In the genomic region with DNA sequence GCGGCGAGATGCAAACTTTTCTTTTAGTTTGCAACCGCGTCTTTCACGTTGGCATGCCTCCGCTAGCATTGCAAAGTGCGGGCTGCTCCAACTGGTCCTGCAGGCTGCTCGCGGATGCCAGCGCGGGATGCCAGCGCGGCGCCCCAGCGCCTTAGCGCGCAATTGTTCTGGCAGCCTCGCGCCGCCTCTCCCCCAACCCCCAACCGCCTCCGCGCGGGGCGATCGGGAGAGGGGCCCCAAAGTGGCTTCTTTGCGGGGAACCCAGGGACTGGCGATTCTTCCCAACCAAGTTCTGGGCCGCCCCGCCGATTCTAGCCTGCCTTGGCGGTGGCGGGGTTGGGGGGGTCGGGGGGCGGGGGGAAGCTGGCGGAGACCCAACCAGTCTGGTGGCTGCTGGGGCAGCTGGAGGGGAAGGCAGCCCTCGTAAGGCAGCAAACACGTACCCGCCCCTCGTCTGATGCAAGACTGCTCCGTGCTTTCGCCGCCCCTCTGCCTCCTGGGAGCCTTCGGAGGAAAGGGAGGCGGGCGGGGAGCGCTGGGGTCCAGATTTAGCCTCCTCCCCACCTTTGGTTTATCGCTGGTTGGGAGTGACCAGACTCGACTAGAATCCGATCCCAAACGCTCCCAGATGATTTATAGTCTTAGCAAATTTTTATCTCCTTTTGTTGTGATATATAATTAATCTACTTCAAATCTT, we compare ENCODE assay signal across 1 cellular context.
TF ChIP-seq lines count a peak whose summit lies in the region.

No MANE protein-coding gene starts in this region.

TF ChIP-seq in K562, 482 proteins besides CTCF, POLR2A, EP300 and RAD21 (continued from another document and continues in another):
- TF ChIP-seq, protein P1, sequence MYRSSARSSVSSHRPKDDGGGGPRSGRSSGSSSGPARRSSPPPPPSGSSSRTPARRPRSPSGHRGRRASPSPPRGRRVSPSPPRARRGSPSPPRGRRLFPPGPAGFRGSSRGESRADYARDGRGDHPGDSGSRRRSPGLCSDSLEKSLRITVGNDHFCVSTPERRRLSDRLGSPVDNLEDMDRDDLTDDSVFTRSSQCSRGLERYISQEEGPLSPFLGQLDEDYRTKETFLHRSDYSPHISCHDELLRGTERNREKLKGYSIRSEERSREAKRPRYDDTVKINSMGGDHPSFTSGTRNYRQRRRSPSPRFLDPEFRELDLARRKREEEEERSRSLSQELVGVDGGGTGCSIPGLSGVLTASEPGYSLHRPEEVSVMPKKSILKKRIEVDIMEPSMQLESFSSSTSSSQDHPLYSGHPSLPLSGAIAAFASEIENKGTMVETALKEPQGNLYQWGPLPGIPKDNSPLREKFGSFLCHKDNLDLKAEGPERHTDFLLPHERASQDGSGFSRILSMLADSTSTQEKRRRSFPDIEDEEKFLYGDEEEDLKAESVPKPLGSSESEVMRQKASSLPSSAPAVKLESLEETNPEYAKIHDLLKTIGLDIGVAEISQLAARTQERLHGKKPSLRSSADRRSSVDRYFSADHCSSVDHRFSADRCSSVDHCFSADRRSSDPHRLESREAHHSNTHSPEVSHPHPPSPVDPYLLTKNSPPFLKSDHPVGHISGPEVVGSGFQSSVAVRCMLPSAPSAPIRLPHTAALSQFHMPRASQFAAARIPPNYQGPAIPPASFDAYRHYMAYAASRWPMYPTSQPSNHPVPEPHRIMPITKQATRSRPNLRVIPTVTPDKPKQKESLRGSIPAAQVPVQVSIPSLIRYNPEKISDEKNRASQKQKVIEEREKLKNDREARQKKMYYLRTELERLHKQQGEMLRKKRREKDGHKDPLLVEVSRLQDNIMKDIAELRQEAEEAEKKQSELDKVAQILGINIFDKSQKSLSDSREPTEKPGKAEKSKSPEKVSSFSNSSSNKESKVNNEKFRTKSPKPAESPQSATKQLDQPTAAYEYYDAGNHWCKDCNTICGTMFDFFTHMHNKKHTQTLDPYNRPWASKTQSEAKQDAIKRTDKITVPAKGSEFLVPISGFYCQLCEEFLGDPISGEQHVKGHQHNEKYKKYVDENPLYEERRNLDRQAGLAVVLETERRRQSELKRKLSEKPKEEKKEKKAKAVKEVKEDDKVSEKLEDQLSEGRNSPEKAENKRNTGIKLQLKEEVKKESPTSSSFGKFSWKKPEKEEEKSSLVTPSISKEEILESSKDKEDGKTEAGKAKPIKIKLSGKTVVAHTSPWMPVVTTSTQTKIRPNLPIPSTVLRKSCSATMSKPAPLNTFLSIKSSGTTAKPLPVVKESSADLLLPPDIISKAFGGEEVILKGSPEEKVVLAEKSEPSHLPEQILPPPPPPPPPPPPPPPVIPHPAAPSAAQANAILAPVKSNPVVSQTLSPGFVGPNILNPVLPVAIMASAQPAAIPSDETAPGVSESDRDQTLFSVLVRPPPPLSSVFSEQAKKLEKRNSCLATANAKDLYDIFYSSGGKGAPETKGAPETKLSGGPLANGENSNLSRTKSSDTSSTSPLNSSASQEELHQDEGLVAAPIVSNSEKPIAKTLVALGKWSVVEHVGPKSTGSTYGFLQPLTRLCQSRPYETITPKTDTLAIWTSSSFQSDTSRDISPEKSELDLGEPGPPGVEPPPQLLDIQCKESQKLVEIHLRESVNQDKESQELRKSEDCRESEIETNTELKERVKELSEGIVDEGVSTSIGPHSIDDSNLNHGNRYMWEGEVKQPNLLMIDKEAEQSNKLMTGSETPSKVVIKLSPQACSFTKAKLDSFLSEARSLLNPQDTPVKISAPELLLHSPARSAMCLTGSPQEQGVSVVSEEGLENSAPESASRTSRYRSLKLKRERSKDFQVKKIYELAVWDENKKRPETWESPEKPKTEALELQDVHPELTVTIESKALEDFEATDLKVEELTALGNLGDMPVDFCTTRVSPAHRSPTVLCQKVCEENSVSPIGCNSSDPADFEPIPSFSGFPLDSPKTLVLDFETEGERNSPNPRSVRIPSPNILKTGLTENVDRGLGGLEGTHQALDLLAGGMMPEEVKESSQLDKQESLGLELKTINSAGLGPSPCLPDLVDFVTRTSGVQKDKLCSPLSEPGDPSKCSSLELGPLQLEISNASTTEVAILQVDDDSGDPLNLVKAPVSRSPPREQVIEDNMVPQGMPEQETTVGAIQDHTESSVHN (IDR thresholded peaks at IDR 0.05; ENCODE audit: borderline replicate concordance in 1 of 2, low read depth in 1 of 2), result no peak
- TF ChIP-seq FOXP4 (CRISPR knock-in tag; IDR thresholded peaks at IDR 0.05; ENCODE audit: borderline replicate concordance), result 0 out of 2 replicates have a peak, but pooled peaks have one; percentile 62
- TF ChIP-seq BRD9 (IDR thresholded peaks at IDR 0.05; ENCODE audit: low read depth, partially characterized antibody), result no peak
- TF ChIP-seq, protein P2, sequence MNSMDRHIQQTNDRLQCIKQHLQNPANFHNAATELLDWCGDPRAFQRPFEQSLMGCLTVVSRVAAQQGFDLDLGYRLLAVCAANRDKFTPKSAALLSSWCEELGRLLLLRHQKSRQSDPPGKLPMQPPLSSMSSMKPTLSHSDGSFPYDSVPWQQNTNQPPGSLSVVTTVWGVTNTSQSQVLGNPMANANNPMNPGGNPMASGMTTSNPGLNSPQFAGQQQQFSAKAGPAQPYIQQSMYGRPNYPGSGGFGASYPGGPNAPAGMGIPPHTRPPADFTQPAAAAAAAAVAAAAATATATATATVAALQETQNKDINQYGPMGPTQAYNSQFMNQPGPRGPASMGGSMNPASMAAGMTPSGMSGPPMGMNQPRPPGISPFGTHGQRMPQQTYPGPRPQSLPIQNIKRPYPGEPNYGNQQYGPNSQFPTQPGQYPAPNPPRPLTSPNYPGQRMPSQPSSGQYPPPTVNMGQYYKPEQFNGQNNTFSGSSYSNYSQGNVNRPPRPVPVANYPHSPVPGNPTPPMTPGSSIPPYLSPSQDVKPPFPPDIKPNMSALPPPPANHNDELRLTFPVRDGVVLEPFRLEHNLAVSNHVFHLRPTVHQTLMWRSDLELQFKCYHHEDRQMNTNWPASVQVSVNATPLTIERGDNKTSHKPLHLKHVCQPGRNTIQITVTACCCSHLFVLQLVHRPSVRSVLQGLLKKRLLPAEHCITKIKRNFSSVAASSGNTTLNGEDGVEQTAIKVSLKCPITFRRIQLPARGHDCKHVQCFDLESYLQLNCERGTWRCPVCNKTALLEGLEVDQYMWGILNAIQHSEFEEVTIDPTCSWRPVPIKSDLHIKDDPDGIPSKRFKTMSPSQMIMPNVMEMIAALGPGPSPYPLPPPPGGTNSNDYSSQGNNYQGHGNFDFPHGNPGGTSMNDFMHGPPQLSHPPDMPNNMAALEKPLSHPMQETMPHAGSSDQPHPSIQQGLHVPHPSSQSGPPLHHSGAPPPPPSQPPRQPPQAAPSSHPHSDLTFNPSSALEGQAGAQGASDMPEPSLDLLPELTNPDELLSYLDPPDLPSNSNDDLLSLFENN (IDR thresholded peaks at IDR 0.05; ENCODE audit: low read depth in 2 of 2, low read length in 2 of 2), result peak in 1 of 2 experiments; percentile 6; a peak in 1 of 4 replicates
- TF ChIP-seq, protein P3, sequence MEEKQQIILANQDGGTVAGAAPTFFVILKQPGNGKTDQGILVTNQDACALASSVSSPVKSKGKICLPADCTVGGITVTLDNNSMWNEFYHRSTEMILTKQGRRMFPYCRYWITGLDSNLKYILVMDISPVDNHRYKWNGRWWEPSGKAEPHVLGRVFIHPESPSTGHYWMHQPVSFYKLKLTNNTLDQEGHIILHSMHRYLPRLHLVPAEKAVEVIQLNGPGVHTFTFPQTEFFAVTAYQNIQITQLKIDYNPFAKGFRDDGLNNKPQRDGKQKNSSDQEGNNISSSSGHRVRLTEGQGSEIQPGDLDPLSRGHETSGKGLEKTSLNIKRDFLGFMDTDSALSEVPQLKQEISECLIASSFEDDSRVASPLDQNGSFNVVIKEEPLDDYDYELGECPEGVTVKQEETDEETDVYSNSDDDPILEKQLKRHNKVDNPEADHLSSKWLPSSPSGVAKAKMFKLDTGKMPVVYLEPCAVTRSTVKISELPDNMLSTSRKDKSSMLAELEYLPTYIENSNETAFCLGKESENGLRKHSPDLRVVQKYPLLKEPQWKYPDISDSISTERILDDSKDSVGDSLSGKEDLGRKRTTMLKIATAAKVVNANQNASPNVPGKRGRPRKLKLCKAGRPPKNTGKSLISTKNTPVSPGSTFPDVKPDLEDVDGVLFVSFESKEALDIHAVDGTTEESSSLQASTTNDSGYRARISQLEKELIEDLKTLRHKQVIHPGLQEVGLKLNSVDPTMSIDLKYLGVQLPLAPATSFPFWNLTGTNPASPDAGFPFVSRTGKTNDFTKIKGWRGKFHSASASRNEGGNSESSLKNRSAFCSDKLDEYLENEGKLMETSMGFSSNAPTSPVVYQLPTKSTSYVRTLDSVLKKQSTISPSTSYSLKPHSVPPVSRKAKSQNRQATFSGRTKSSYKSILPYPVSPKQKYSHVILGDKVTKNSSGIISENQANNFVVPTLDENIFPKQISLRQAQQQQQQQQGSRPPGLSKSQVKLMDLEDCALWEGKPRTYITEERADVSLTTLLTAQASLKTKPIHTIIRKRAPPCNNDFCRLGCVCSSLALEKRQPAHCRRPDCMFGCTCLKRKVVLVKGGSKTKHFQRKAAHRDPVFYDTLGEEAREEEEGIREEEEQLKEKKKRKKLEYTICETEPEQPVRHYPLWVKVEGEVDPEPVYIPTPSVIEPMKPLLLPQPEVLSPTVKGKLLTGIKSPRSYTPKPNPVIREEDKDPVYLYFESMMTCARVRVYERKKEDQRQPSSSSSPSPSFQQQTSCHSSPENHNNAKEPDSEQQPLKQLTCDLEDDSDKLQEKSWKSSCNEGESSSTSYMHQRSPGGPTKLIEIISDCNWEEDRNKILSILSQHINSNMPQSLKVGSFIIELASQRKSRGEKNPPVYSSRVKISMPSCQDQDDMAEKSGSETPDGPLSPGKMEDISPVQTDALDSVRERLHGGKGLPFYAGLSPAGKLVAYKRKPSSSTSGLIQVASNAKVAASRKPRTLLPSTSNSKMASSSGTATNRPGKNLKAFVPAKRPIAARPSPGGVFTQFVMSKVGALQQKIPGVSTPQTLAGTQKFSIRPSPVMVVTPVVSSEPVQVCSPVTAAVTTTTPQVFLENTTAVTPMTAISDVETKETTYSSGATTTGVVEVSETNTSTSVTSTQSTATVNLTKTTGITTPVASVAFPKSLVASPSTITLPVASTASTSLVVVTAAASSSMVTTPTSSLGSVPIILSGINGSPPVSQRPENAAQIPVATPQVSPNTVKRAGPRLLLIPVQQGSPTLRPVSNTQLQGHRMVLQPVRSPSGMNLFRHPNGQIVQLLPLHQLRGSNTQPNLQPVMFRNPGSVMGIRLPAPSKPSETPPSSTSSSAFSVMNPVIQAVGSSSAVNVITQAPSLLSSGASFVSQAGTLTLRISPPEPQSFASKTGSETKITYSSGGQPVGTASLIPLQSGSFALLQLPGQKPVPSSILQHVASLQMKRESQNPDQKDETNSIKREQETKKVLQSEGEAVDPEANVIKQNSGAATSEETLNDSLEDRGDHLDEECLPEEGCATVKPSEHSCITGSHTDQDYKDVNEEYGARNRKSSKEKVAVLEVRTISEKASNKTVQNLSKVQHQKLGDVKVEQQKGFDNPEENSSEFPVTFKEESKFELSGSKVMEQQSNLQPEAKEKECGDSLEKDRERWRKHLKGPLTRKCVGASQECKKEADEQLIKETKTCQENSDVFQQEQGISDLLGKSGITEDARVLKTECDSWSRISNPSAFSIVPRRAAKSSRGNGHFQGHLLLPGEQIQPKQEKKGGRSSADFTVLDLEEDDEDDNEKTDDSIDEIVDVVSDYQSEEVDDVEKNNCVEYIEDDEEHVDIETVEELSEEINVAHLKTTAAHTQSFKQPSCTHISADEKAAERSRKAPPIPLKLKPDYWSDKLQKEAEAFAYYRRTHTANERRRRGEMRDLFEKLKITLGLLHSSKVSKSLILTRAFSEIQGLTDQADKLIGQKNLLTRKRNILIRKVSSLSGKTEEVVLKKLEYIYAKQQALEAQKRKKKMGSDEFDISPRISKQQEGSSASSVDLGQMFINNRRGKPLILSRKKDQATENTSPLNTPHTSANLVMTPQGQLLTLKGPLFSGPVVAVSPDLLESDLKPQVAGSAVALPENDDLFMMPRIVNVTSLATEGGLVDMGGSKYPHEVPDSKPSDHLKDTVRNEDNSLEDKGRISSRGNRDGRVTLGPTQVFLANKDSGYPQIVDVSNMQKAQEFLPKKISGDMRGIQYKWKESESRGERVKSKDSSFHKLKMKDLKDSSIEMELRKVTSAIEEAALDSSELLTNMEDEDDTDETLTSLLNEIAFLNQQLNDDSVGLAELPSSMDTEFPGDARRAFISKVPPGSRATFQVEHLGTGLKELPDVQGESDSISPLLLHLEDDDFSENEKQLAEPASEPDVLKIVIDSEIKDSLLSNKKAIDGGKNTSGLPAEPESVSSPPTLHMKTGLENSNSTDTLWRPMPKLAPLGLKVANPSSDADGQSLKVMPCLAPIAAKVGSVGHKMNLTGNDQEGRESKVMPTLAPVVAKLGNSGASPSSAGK (IDR thresholded peaks at IDR 0.05), result no peak
- no peak for TF ChIP-seq CHD2 (IDR thresholded peaks at IDR 0.05; ENCODE audit: low read depth, low read length)
- no peak for TF ChIP-seq RBBP5 (IDR thresholded peaks at IDR 0.05; ENCODE audit: borderline replicate concordance, insufficient read depth, low read length, poor library complexity, severe bottlenecking)
